8 cellular contexts compared by ENCODE assay signal in the genomic region with DNA sequence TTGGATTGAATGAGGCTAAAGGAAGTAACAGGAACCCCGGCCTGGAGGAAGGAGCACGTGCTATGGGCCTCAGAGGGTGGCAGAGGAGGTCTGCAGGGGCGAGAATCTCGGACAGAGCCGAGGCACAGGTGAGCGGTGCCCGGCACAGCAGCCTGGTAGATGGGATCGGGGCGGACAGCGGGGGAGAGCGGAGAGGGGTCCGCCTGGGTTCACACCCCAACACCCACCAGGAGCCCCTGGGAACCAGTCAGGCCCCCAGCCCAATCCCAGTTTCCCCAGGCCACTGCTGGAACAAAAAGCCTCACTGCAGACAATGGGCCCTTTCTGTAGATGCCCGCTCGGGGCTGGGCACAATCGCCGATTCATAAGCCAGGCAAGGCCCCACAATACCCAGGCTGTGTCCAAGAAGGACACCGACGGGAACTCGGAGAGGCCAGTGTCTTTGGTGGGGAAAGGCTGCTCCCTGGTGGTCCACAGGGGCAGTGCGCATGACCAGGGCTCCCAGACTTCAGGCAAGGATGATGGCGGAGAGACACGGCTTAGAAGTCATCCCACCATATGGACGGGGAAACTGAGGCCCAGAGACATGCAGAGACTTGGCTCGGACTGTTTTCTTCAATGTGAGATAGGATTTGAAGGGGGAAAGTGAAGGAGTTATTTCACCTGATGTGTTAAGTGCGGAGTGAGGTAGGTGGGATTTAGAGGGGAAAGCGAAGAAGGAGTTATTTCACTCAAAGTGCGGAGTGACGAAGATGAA.
A peak's percentile ranks its signal among the peaks of the same experiment; 100 is the strongest.
DNase-seq lines count a peak whose midpoint lies in the region; ATAC-seq and TF ChIP-seq lines count a peak whose summit lies in the region.

No MANE protein-coding gene starts in this region.

- no peak overlapping the region for H3K27ac Mint-ChIP-seq in activated naive CD8-positive, alpha-beta T cell treated with anti-CD3 and anti-CD28 coated beads, Interleukin-2, amount 50 U/mL, for 24 hours

- H3K36me3 Mint-ChIP-seq in activated naive CD8-positive, alpha-beta T cell treated with anti-CD3 and anti-CD28 coated beads, Interleukin-2, amount 50 U/mL, for 24 hours (ENCODE audit: low read depth), result no peaks in the 10 kb centered on the region

- H3K9me3 Mint-ChIP-seq in activated naive CD8-positive, alpha-beta T cell treated with anti-CD3 and anti-CD28 coated beads, Interleukin-2, amount 50 U/mL, for 24 hours, result no peaks in the 10 kb centered on the region

- peak; percentile 97 for TF ChIP-seq CTCF in LNCAP (IDR thresholded peaks at IDR 0.05)

- TF ChIP-seq POLR2A in GM18505 (IDR thresholded peaks at IDR 0.05; ENCODE audit: borderline replicate concordance, extremely low read depth, insufficient read depth, insufficient read length), result no peak

- intact Hi-C loops in left cardiac atrium (cut with DNase I), result loop anchor here (1.0 to 5.0 kb wide), 5 partner anchors 426 to 912 kb away; no protein-coding TSS in a partner anchor

- H3K4me3 Mint-ChIP-seq in activated naive CD8-positive, alpha-beta T cell treated with anti-CD3 and anti-CD28 coated beads, Interleukin-2, amount 50 U/mL, for 24 hours, result no peak overlapping the region

- DNase-seq in A172 (ENCODE audit: low spot score), result peak; percentile 8
- DNase-seq in SW480 (ENCODE audit: low spot score), result peak; percentile 55
- DNase-seq in activated naive CD8-positive, alpha-beta T cell treated with anti-CD3 and anti-CD28 coated beads, Interleukin-2, amount 50 U/mL, for 24 hours, result peak; percentile 72
- DNase-seq in left cardiac atrium, result peak; percentile 73
- peak; percentile 10 for DNase-seq in renal cortical epithelial cell (ENCODE audit: low read depth)

- ATAC-seq in GM18505 (IDR thresholded peaks at IDR 0.05; ENCODE audit: unreplicated experiment) (peak; percentile 56), left cardiac atrium (peak; percentile 83 to 88), GM18498 (IDR thresholded peaks at IDR 0.05; ENCODE audit: unreplicated experiment) (no peak)
- ATAC-seq in activated naive CD8-positive, alpha-beta T cell treated with anti-CD3 and anti-CD28 coated beads, Interleukin-2, amount 50 U/mL, for 24 hours, result peak; percentile 34

- H3K4me1 Mint-ChIP-seq in activated naive CD8-positive, alpha-beta T cell treated with anti-CD3 and anti-CD28 coated beads, Interleukin-2, amount 50 U/mL, for 24 hours, result no peaks in the 10 kb centered on the region

- peaks cover 5% of the 10 kb centered on the region for H3K27me3 Mint-ChIP-seq in activated naive CD8-positive, alpha-beta T cell treated with anti-CD3 and anti-CD28 coated beads, Interleukin-2, amount 50 U/mL, for 24 hours

Comparison
In these comparisons a context has a peak if more than half of its experiments do, and no peak if none do; other contexts are left out.
1. DNase-seq: peak in every context shown above with its lines; median percentile 73 in left cardiac atrium; 72 in activated naive CD8-positive, alpha-beta T cell treated with anti-CD3 and anti-CD28 coated beads, Interleukin-2, amount 50 U/mL, for 24 hours; 55 in SW480; 10 in renal cortical epithelial cell; 8 in A172.